Comparison of ENCODE assay signal across 12 cellular contexts in the genomic region with DNA sequence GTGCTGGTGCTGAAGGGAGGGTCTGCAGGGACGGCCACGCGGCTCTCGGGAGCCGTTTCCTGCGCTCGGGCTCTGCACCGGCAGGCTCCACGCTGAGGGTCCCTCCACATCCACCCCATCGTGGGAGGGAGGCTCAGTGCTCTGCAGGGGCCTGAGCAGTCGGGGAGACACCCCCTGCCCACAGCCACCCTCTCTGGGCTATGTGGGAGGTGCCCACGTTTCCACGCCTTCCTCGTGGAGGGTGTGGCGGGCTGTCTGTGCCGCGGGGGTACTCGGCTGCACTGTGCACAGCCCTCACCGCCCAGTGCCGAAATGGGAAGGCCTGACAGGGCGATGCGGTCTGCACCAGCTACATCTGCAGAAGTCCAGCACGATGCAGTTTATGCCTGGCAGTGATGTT. TPM values are rescaled to one million over a fixed set of nuclear protein-coding genes. Genes with fewer than 3 reads are reported as not detected.
DNase-seq lines count a peak whose midpoint lies in the region; ATAC-seq, FAIRE-seq and TF ChIP-seq lines count a peak whose summit lies in the region.
"Had no signal": no experiment of that assay in that cellular context is flagged by ENCODE, and none has a peak within 500 bp of the region (broad histone marks: within the 10 kb centered on the region; RNA-seq: fewer than 3 reads in every experiment).

No MANE protein-coding gene starts in this region.

- H3K27ac Mint-ChIP-seq in CD8-positive, alpha-beta memory T cell, result peak overlapping the region; percentile 70 to 98 (median 92)
- no peak overlapping the region for H3K27ac Mint-ChIP-seq in activated T-helper 17 cell treated with anti-CD3 and anti-CD28 coated beads, Interleukin-2, amount 50 U/mL, for 72 hours
- H3K27ac Mint-ChIP-seq in nephron progenitor cell, result peak overlapping the region; percentile 53

- H3K36me3 ChIP-seq in CD8-positive, alpha-beta memory T cell (ENCODE audit: insufficient read depth, low read length), result peaks cover under 1% of the 10 kb centered on the region

- H3K4me3 Mint-ChIP-seq in CD8-positive, alpha-beta memory T cell, result peak overlapping the region; percentile 37 to 86 (median 56)
- peak overlapping the region; percentile 89 for H3K4me3 Mint-ChIP-seq in activated T-helper 17 cell treated with anti-CD3 and anti-CD28 coated beads, Interleukin-2, amount 50 U/mL, for 72 hours
- H3K4me3 Mint-ChIP-seq in nephron progenitor cell, result no peak overlapping the region

- H3K27me3 ChIP-seq in CD8-positive, alpha-beta memory T cell (ENCODE audit: insufficient read depth, low read length, poor library complexity, severe bottlenecking), result no peaks in the 10 kb centered on the region
- H3K27me3 ChIP-seq: sigmoid colon had no signal

- H3K9me3 Mint-ChIP-seq in CD8-positive, alpha-beta memory T cell, result no peaks in the 10 kb centered on the region
- no peaks in the 10 kb centered on the region for H3K9me3 Mint-ChIP-seq in activated T-helper 17 cell treated with anti-CD3 and anti-CD28 coated beads, Interleukin-2, amount 50 U/mL, for 72 hours
- no peaks in the 10 kb centered on the region for H3K9me3 Mint-ChIP-seq in nephron progenitor cell

- no peaks in the 10 kb centered on the region for H3K27me3 Mint-ChIP-seq in CD8-positive, alpha-beta memory T cell
- H3K27me3 Mint-ChIP-seq in activated T-helper 17 cell treated with anti-CD3 and anti-CD28 coated beads, Interleukin-2, amount 50 U/mL, for 72 hours, result no peaks in the 10 kb centered on the region
- peaks cover 3% of the 10 kb centered on the region for H3K27me3 Mint-ChIP-seq in nephron progenitor cell (ENCODE audit: low read depth, poor library complexity)

- peaks cover 54 to 79% (median 68%) of the 10 kb centered on the region in 3 donors for H3K4me1 Mint-ChIP-seq in CD8-positive, alpha-beta memory T cell
- peaks cover 30% of the 10 kb centered on the region for H3K4me1 Mint-ChIP-seq in activated T-helper 17 cell treated with anti-CD3 and anti-CD28 coated beads, Interleukin-2, amount 50 U/mL, for 72 hours
- H3K4me1 Mint-ChIP-seq in nephron progenitor cell, result peaks cover 89% of the 10 kb centered on the region

- no peak for FAIRE-seq in frontal cortex (lab: Jason Lieb, UNC)
- FAIRE-seq: endometrium had no signal

- peak in 2 of 3 experiments; percentile 35 to 46 for DNase-seq in NCI-H1417 (lab: John Stamatoyannopoulos, UW)
- DNase-seq in NCI-H1417 treated with DMSO at 0.1 percent for 48 hours (lab: John Stamatoyannopoulos, UW), result no peak
- no peak for DNase-seq in CD8-positive, alpha-beta memory T cell
- no peak for DNase-seq in nephron progenitor cell
- no peak for DNase-seq in frontal cortex (ENCODE audit: low spot score in 2 of 2)
- no peak for DNase-seq in HCEC 1CT
- no peak for DNase-seq in SHP77 treated with DMSO at 0.1 percent for 48 hours (lab: John Stamatoyannopoulos, UW)
- DNase-seq: NCI-H748 treated with DMSO at 0.1 percent for 48 hours, sigmoid colon had no signal

- peaks cover 0 to 11% (median 3%) of the 10 kb centered on the region in 3 donors for H3K36me3 Mint-ChIP-seq in CD8-positive, alpha-beta memory T cell
- peaks cover 14% of the 10 kb centered on the region for H3K36me3 Mint-ChIP-seq in activated T-helper 17 cell treated with anti-CD3 and anti-CD28 coated beads, Interleukin-2, amount 50 U/mL, for 72 hours (ENCODE audit: low read depth)
- H3K36me3 Mint-ChIP-seq in nephron progenitor cell (ENCODE audit: low read depth), result peaks cover 6% of the 10 kb centered on the region

- H3K9me3 ChIP-seq in CD8-positive, alpha-beta memory T cell (ENCODE audit: low read length), result no peaks in the 10 kb centered on the region
- H3K9me3 ChIP-seq: sigmoid colon had no signal

- POLR2A ChIA-PET in CD8-positive, alpha-beta memory T cell (lab: Charles Lee), result interaction anchor here (1.2 to 1.4 kb wide), 2 partner anchors 13 to 16 kb away, joined by 3 read pairs; no protein-coding TSS in a partner anchor

- peaks cover 72% of the 10 kb centered on the region for H3K4me1 ChIP-seq in CD8-positive, alpha-beta memory T cell (ENCODE audit: insufficient read depth, low read length)

- CTCF ChIA-PET in CD8-positive, alpha-beta memory T cell (lab: Charles Lee), result interaction anchor here (1.4 to 2.9 kb wide), 4 partner anchors 10 to 20 kb away, joined by 3 to 15 read pairs (median 6); no protein-coding TSS in a partner anchor

- TF ChIP-seq CTCF in nephron progenitor cell (IDR thresholded peaks at IDR 0.05), result no peak

- no peak overlapping the region for H3K4me3 ChIP-seq in CD8-positive, alpha-beta memory T cell (ENCODE audit: low read length)
- H3K4me3 ChIP-seq: sigmoid colon had no signal

- peak overlapping the region; percentile 73 for H3K27ac ChIP-seq in CD8-positive, alpha-beta memory T cell (ENCODE audit: low read depth, low read length)
- H3K27ac ChIP-seq: 22Rv1 had no signal

- ATAC-seq in activated T-helper 17 cell treated with anti-CD3 and anti-CD28 coated beads, Interleukin-2, amount 50 U/mL, for 72 hours (replicated peaks), result no peak

RNA-seq across cellular contexts. Expression of gene ZNF750, which starts 25.5 kb away (rescaled TPM):
- total RNA-seq in CD8-positive, alpha-beta memory T cell, result not detected
- polyA plus RNA-seq in CD8-positive, alpha-beta memory T cell, result not detected
- total RNA-seq in activated T-helper 17 cell treated with anti-CD3 and anti-CD28 coated beads, Interleukin-2, amount 50 U/mL, for 72 hours, result not detected
- not detected for total RNA-seq in frontal cortex
- total RNA-seq: sigmoid colon had no signal

Comparison
In these comparisons a context has a peak if more than half of its experiments do, and no peak if none do; other contexts are left out.
1. DNase-seq: peak in NCI-H1417 (2 of 3); none in NCI-H1417 treated with DMSO at 0.1 percent for 48 hours (single experiment), CD8-positive, alpha-beta memory T cell (0 of 5), nephron progenitor cell (single experiment), frontal cortex (0 of 2), HCEC 1CT (single experiment) and SHP77 treated with DMSO at 0.1 percent for 48 hours (single experiment).